In genomic region chr6:47476794-47477496, GRCh38 we compare ENCODE assay signal across 8 cellular contexts. TPM values are rescaled to one million over a fixed set of nuclear protein-coding genes. Genes with fewer than 3 reads are reported as not detected.
DNase-seq lines count a peak whose midpoint lies in the region; ATAC-seq and TF ChIP-seq lines count a peak whose summit lies in the region.

No MANE protein-coding gene starts in this region.

- no peak for ATAC-seq in HG03521 (IDR thresholded peaks at IDR 0.05; ENCODE audit: unreplicated experiment)

- H3K9ac ChIP-seq in muscle layer of colon (ENCODE audit: low read length) = peak overlapping the region; percentile 65

- H3K27me3 ChIP-seq in muscle layer of colon (ENCODE audit: control insufficient read depth in 1 of 2, insufficient read depth in 2 of 2, low read length in 2 of 2) = no peaks in the 10 kb centered on the region

- H3K27me3 Mint-ChIP-seq in dendritic cell treated with granulocyte-macrophage colony-stimulating factor and Interleukin-4, amounts not matched to agents 40 ng/mL and 50 ng/mL, for 4 days = peaks cover 34% of the 10 kb centered on the region

- peak overlapping the region; percentile 98 for H3K4me3 Mint-ChIP-seq in dendritic cell treated with granulocyte-macrophage colony-stimulating factor and Interleukin-4, amounts not matched to agents 40 ng/mL and 50 ng/mL, for 4 days

- H3K4me1 ChIP-seq in muscle layer of colon (ENCODE audit: insufficient read depth, low read length) = peaks cover 12% of the 10 kb centered on the region

- peak overlapping the region; percentile 86 for H3K27ac ChIP-seq in muscle layer of colon (ENCODE audit: low read depth, low read length)

- intact Hi-C loops in dendritic cell treated with granulocyte-macrophage colony-stimulating factor and Interleukin-4, amounts not matched to agents 40 ng/mL and 50 ng/mL, for 4 days (cut with micrococcal nuclease) = loop anchor here (5.0 kb wide), 1 partner anchor 65 kb away; no protein-coding TSS in a partner anchor

- peaks cover 12% of the 10 kb centered on the region for H3K4me1 Mint-ChIP-seq in dendritic cell treated with granulocyte-macrophage colony-stimulating factor and Interleukin-4, amounts not matched to agents 40 ng/mL and 50 ng/mL, for 4 days (ENCODE audit: low read depth)

- no peaks in the 10 kb centered on the region for H3K36me3 ChIP-seq in muscle layer of colon (ENCODE audit: insufficient read depth, low read length)

- DNase-seq in GM12865 (ENCODE audit: low read depth) = no peak
- peak; percentile 59 for DNase-seq in NCI-H69 (lab: John Stamatoyannopoulos, UW)
- DNase-seq in OCI-M2 (lab: John Stamatoyannopoulos, UW; ENCODE audit: unreplicated experiment) = no peak
- no peak for DNase-seq in epidermal melanocyte (ENCODE audit: insufficient read length, low spot score)
- DNase-seq in H4 (ENCODE audit: low spot score) = no peak

- H3K4me3 ChIP-seq in GM12865 (ENCODE audit: low read depth, low read length) = peak overlapping the region; percentile 90
- H3K4me3 ChIP-seq in muscle layer of colon (ENCODE audit: low read depth in 1 of 2, low read length in 2 of 2) = peak overlapping the region; percentile 64 to 97

- H3K9me3 Mint-ChIP-seq in dendritic cell treated with granulocyte-macrophage colony-stimulating factor and Interleukin-4, amounts not matched to agents 40 ng/mL and 50 ng/mL, for 4 days = no peaks in the 10 kb centered on the region

- no peak for TF ChIP-seq CTCF in GM12865 (IDR thresholded peaks at IDR 0.05; ENCODE audit: insufficient read depth, low read depth, low read length, missing control alignments)

- H3K27ac Mint-ChIP-seq in dendritic cell treated with granulocyte-macrophage colony-stimulating factor and Interleukin-4, amounts not matched to agents 40 ng/mL and 50 ng/mL, for 4 days = peak overlapping the region; percentile 81

- H3K36me3 Mint-ChIP-seq in dendritic cell treated with granulocyte-macrophage colony-stimulating factor and Interleukin-4, amounts not matched to agents 40 ng/mL and 50 ng/mL, for 4 days (ENCODE audit: low read depth) = peaks cover 12% of the 10 kb centered on the region

- no peaks in the 10 kb centered on the region for H3K9me3 ChIP-seq in muscle layer of colon (ENCODE audit: low read length)

RNA-seq across cellular contexts. Expression of gene CD2AP, which starts 0.6 kb away (rescaled TPM):
- total RNA-seq in H4 (2014; rRNA removed; shearing (Covaris generic)) = 19.3 and 27.1 TPM in 2 replicates
